16 cellular contexts compared by ENCODE assay signal in genomic region chr17:69142473-69142802, GRCh38. TPM values are rescaled to one million over a fixed set of nuclear protein-coding genes. Genes with fewer than 3 reads are reported as not detected.
DNase-seq lines count a peak whose midpoint lies in the region; ATAC-seq and TF ChIP-seq lines count a peak whose summit lies in the region.
"Had no signal": no experiment of that assay in that cellular context is flagged by ENCODE, and none has a peak within 500 bp of the region (broad histone marks: within the 10 kb centered on the region; RNA-seq: fewer than 3 reads in every experiment).

No MANE protein-coding gene starts in this region.

- H3K27ac Mint-ChIP-seq in naive thymus-derived CD4-positive, alpha-beta T cell: no peak overlapping the region
- H3K27ac Mint-ChIP-seq in activated naive CD8-positive, alpha-beta T cell treated with anti-CD3 and anti-CD28 coated beads for 36 hours: no peak overlapping the region
- H3K27ac Mint-ChIP-seq: activated naive CD4-positive, alpha-beta T cell treated with anti-CD3 and anti-CD28 coated beads, Interleukin-2, amount 50 U/mL, for 72 hours; T-helper 17 cell had no signal

- intact Hi-C loops in vagina (cut with DNase I): no loop called here
- intact Hi-C loops in naive thymus-derived CD4-positive, alpha-beta T cell (cut with micrococcal nuclease): no loop called here

- no peaks in the 10 kb centered on the region for H3K36me3 ChIP-seq in SK-N-SH (replicated peaks in 1 of 2; ENCODE audit: control insufficient read depth in 1 of 2, insufficient read depth in 2 of 2, low read length in 1 of 2)
- peaks cover 0 to 8% of the 10 kb centered on the region in 2 donors for H3K36me3 ChIP-seq in muscle layer of duodenum (ENCODE audit: control insufficient read depth in 1 of 2, insufficient read depth in 2 of 2, low read length in 2 of 2)
- H3K36me3 ChIP-seq in vagina: no peaks in the 10 kb centered on the region
- H3K36me3 ChIP-seq in naive thymus-derived CD4-positive, alpha-beta T cell (ENCODE audit: control insufficient read depth in 2 of 3, insufficient read depth in 3 of 3, low read length in 3 of 3): no peaks in the 10 kb centered on the region

- peaks cover 0 to 3% of the 10 kb centered on the region in 2 experiments; a peak in 2 of 4 replicates for H3K4me1 ChIP-seq in SK-N-SH (ENCODE audit: control insufficient read depth in 1 of 2, insufficient read depth in 2 of 2, low read depth in 1 of 2, low read length in 1 of 2)
- no peaks in the 10 kb centered on the region for H3K4me1 ChIP-seq in muscle layer of duodenum (ENCODE audit: control insufficient read depth in 1 of 2, insufficient read depth in 2 of 2, low read length in 2 of 2)
- H3K4me1 ChIP-seq in vagina: peaks cover 11% of the 10 kb centered on the region
- H3K4me1 ChIP-seq in naive thymus-derived CD4-positive, alpha-beta T cell (ENCODE audit: control insufficient read depth in 2 of 2, insufficient read depth in 2 of 2, low read length in 2 of 2): no peaks in the 10 kb centered on the region

- peaks cover 0 to 2% (median 0%) of the 10 kb centered on the region in 7 donors for H3K4me1 Mint-ChIP-seq in naive thymus-derived CD4-positive, alpha-beta T cell
- H3K4me1 Mint-ChIP-seq in activated naive CD8-positive, alpha-beta T cell treated with anti-CD3 and anti-CD28 coated beads for 36 hours: no peaks in the 10 kb centered on the region

- TF ChIP-seq EP300 in SK-N-SH (IDR thresholded peaks at IDR 0.05; ENCODE audit: borderline replicate concordance in 1 of 2, low read depth in 1 of 2, low read length in 1 of 2): no peak

- peaks cover 0 to 2% (median 0%) of the 10 kb centered on the region in 11 donors for H3K9me3 Mint-ChIP-seq in naive thymus-derived CD4-positive, alpha-beta T cell
- H3K9me3 Mint-ChIP-seq in activated naive CD8-positive, alpha-beta T cell treated with anti-CD3 and anti-CD28 coated beads for 36 hours: no peaks in the 10 kb centered on the region
- H3K9me3 Mint-ChIP-seq: activated naive CD4-positive, alpha-beta T cell treated with anti-CD3 and anti-CD28 coated beads, Interleukin-2, amount 50 U/mL, for 72 hours had no signal

- ATAC-seq in naive thymus-derived CD4-positive, alpha-beta T cell: no peak
- ATAC-seq: activated naive CD4-positive, alpha-beta T cell treated with anti-CD3 and anti-CD28 coated beads, Interleukin-2, amount 50 U/mL, for 72 hours; T-helper 17 cell had no signal

- H3K4me2 ChIP-seq in SK-N-SH: peak overlapping the region; percentile 26; the same call in 1 of the 2 replicates

- peak overlapping the region in 1 of 2 experiments; percentile 86; a peak in 1 of 4 replicates for H3K27ac ChIP-seq in SK-N-SH (ENCODE audit: low read depth in 2 of 2, low read length in 1 of 2)
- H3K27ac ChIP-seq in muscle layer of duodenum (ENCODE audit: low read length): peak overlapping the region; percentile 67
- H3K27ac ChIP-seq in vagina: peak overlapping the region; percentile 72
- no peak overlapping the region for H3K27ac ChIP-seq in naive thymus-derived CD4-positive, alpha-beta T cell (ENCODE audit: low read depth, low read length)
- H3K27ac ChIP-seq: epithelial cell of prostate had no signal

- no peaks in the 10 kb centered on the region for H4K20me1 ChIP-seq in SK-N-SH (ENCODE audit: insufficient read depth)

- H3K4me3 ChIP-seq in SK-N-SH (ENCODE audit: low read depth in 2 of 2, low read length in 1 of 2) (0 out of 4 replicates have a peak overlapping the region, but pooled peaks of 1 of the 2 experiments have one; percentile 5), muscle layer of duodenum (ENCODE audit: low read depth in 1 of 2, low read length in 2 of 2) (peak overlapping the region; percentile 3 to 45), vagina (peak overlapping the region in 1 of 2 donors; percentile 38)
- no peak overlapping the region for H3K4me3 ChIP-seq in naive thymus-derived CD4-positive, alpha-beta T cell (ENCODE audit: low read length)

- no peaks in the 10 kb centered on the region for H3K9me2 ChIP-seq in SK-N-SH

- peaks cover 4% of the 10 kb centered on the region for H3F3A ChIP-seq in SK-N-SH (replicated peaks; ENCODE audit: insufficient read depth)

- TF ChIP-seq RAD21 in SK-N-SH (IDR thresholded peaks at IDR 0.05; ENCODE audit: low read length): no peak

- peak overlapping the region; percentile 69 for H2AFZ ChIP-seq in SK-N-SH (ENCODE audit: low read depth)

- 5% methylated on average over 2 of the region's 2 CpGs for WGBS in SK-N-SH (ENCODE audit: low lambda C conversion rate)

- POLR2A ChIA-PET in SK-N-SH (lab: Yijun Ruan, JAX): no interaction called here
- POLR2A ChIA-PET in naive thymus-derived CD4-positive, alpha-beta T cell (lab: Charles Lee): no interaction called here

- H3K27me3 Mint-ChIP-seq in naive thymus-derived CD4-positive, alpha-beta T cell: peaks cover 0 to 13% (median 6%) of the 10 kb centered on the region in 5 donors
- H3K27me3 Mint-ChIP-seq in activated naive CD8-positive, alpha-beta T cell treated with anti-CD3 and anti-CD28 coated beads for 36 hours: peaks cover 3% of the 10 kb centered on the region
- H3K27me3 Mint-ChIP-seq: T-helper 17 cell had no signal

- H3K79me2 ChIP-seq in SK-N-SH (ENCODE audit: insufficient read depth): no peaks in the 10 kb centered on the region

- CTCF ChIA-PET in SK-N-SH (lab: Yijun Ruan, JAX): no interaction called here
- CTCF ChIA-PET in naive thymus-derived CD4-positive, alpha-beta T cell (lab: Charles Lee): no interaction called here

- H3K4me3 Mint-ChIP-seq in naive thymus-derived CD4-positive, alpha-beta T cell: no peak overlapping the region
- H3K4me3 Mint-ChIP-seq in activated naive CD8-positive, alpha-beta T cell treated with anti-CD3 and anti-CD28 coated beads for 36 hours: no peak overlapping the region
- H3K4me3 Mint-ChIP-seq: T-helper 17 cell had no signal

- no peak for TF ChIP-seq POLR2A in vagina (IDR thresholded peaks at IDR 0.05)

- H3K36me3 Mint-ChIP-seq in naive thymus-derived CD4-positive, alpha-beta T cell: peaks cover 0 to 5% (median 3%) of the 10 kb centered on the region in 5 donors
- H3K36me3 Mint-ChIP-seq in activated naive CD8-positive, alpha-beta T cell treated with anti-CD3 and anti-CD28 coated beads for 36 hours: no peaks in the 10 kb centered on the region
- H3K36me3 Mint-ChIP-seq: activated naive CD4-positive, alpha-beta T cell treated with anti-CD3 and anti-CD28 coated beads, Interleukin-2, amount 50 U/mL, for 72 hours had no signal

- H3K9me3 ChIP-seq in SK-N-SH (no peaks in the 10 kb centered on the region), muscle layer of duodenum (ENCODE audit: control insufficient read depth in 1 of 2, low read length in 2 of 2) (peaks cover 0 to 3% of the 10 kb centered on the region in 2 donors), vagina (no peaks in the 10 kb centered on the region)
- no peaks in the 10 kb centered on the region for H3K9me3 ChIP-seq in naive thymus-derived CD4-positive, alpha-beta T cell (ENCODE audit: control insufficient read depth in 2 of 3, low read length in 3 of 3)

- TF ChIP-seq CTCF in SK-N-SH (IDR thresholded peaks at IDR 0.05) (no peak), vagina (IDR thresholded peaks at IDR 0.05) (no peak)

- H3K27me3 ChIP-seq in SK-N-SH (ENCODE audit: insufficient read depth) (no peaks in the 10 kb centered on the region), muscle layer of duodenum (ENCODE audit: low read depth, low read length) (no peaks in the 10 kb centered on the region), vagina (no peaks in the 10 kb centered on the region)
- no peaks in the 10 kb centered on the region for H3K27me3 ChIP-seq in naive thymus-derived CD4-positive, alpha-beta T cell (ENCODE audit: control insufficient read depth in 2 of 2, insufficient read depth in 2 of 2, low read length in 2 of 2)

- DNase-seq in SK-N-SH (no peak), fibroblast of gingiva (ENCODE audit: low read depth) (peak; percentile 79), vagina (ENCODE audit: extremely low spot score in 2 of 2) (no peak), SK-N-DZ (ENCODE audit: low spot score) (no peak)
- no peak for DNase-seq in naive thymus-derived CD4-positive, alpha-beta T cell
- DNase-seq in activated naive CD8-positive, alpha-beta T cell treated with anti-CD3 and anti-CD28 coated beads for 36 hours: no peak
- DNase-seq: activated CD4-positive, alpha-beta T cell treated with anti-CD3 and anti-CD28 coated beads, Interleukin-2, amount 50 U/mL, for 48 hours; DMS53; kidney glomerular epithelial cell; NCI-H2029 treated with DMSO at 0.1 percent for 48 hours; posterior cingulate gyrus; T-helper 17 cell had no signal

- no peak overlapping the region; the same call in 1 of the 2 replicates for H3K9ac ChIP-seq in SK-N-SH

TF ChIP-seq in SK-N-SH, 30 proteins besides CTCF, POLR2A, EP300 and RAD21:
- TF ChIP-seq TCF12 (IDR thresholded peaks at IDR 0.05) (peak; percentile 51), TEAD4 (IDR thresholded peaks at IDR 0.05; ENCODE audit: borderline replicate concordance, insufficient read depth) (no peak), YY1 (IDR thresholded peaks at IDR 0.05; ENCODE audit: low read depth) (no peak)
TF ChIP-seq in SK-N-SH: peak in this region for 1.

RNA-seq across cellular contexts. Expression of gene ABCA6, which starts 0.7 kb away (rescaled TPM):
- 0.15 and 0.23 TPM in 2 replicates for polyA plus RNA-seq in SK-N-SH (2012; rRNA removed)
- 0.09 and 0.21 TPM in 2 replicates for polyA plus RNA-seq in SK-N-SH (2012; cell fraction: cytosol; rRNA removed)
- 0.14 and 0.37 TPM in 2 replicates for polyA plus RNA-seq in SK-N-SH (2012; cell fraction: nucleus; rRNA removed)
- total RNA-seq in vagina: 73.2 TPM
- not detected in 2 replicates for polyA plus RNA-seq in SK-N-DZ (2014; cell fraction: cytosol; rRNA removed)
- not detected in 2 replicates for polyA plus RNA-seq in SK-N-DZ (2014; cell fraction: nucleus; rRNA removed)
- total RNA-seq in naive thymus-derived CD4-positive, alpha-beta T cell: 1 to 10 TPM in 2 of 5 experiments, under 1 TPM in 3; 0.24 to 1.1 (median 0.93) TPM
- not detected for polyA plus RNA-seq in naive thymus-derived CD4-positive, alpha-beta T cell
- under 1 TPM; 0.10 to 0.23 TPM for total RNA-seq in activated naive CD8-positive, alpha-beta T cell treated with anti-CD3 and anti-CD28 coated beads for 36 hours
- total RNA-seq: HT-29 had no signal

Comparison
In these comparisons a context has a peak if more than half of its experiments do, and no peak if none do; other contexts are left out.
1. RNA of gene ABCA6, which starts 0.7 kb away (total RNA-seq): 73.2 TPM in vagina (single experiment); 0.24 to 1.1 TPM in naive thymus-derived CD4-positive, alpha-beta T cell and 0.10 to 0.23 TPM in activated naive CD8-positive, alpha-beta T cell treated with anti-CD3 and anti-CD28 coated beads for 36 hours; every median in the first group is over 10 times any median in the second.